Comparison of ENCODE assay signal across 16 cellular contexts in the genomic region with DNA sequence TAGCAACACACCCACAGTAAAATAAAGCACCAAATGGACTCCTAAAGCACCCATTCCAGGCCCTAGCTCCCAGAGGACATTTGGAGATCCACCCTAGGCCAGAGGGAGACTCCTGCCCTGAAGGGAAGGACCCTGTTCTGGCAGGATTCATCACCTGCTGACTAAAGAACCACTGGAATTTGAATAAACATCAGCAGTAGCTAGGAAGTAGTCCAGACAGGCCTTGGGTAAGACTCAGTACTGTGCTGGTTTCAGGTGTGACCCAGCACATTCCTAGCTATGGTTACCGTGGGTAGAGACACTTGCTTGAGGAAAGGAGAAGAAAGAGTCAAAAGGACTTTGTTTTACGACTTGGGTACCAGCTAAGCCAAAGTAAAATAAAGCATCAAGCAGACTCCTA.
A peak's percentile ranks its signal among the peaks of the same experiment; 100 is the strongest.
DNase-seq lines count a peak whose midpoint lies in the region; TF ChIP-seq lines count a peak whose summit lies in the region.
"Had no signal": no experiment of that assay in that cellular context is flagged by ENCODE, and none has a peak within 500 bp of the region (broad histone marks: within the 10 kb centered on the region; RNA-seq: fewer than 3 reads in every experiment).

No MANE protein-coding gene starts in this region.

- CTCF ChIA-PET in mammary epithelial cell (lab: Charles Lee; ENCODE audit: low non-redundant PET), result interaction anchor here (0.7 kb wide), 1 partner anchor 8 kb away, joined by 4 read pairs; no protein-coding TSS in a partner anchor
- CTCF ChIA-PET in MCF 10A (lab: Yijun Ruan, JAX), result interaction anchor here (0.6 kb wide), 1 partner anchor 77 kb away, joined by 4 read pairs; no protein-coding TSS in a partner anchor
- CTCF ChIA-PET in activated CD4-positive, alpha-beta memory T cell treated with anti-CD3 and anti-CD28 coated beads, Interleukin-2, amount 10 ng/mL, durations not matched to agents 7 days and 5 days (lab: Charles Lee), result no interaction called here

- H3K36me3 Mint-ChIP-seq in MCF 10A (ENCODE audit: insufficient read depth, unreplicated experiment), result no peaks in the 10 kb centered on the region
- H3K36me3 Mint-ChIP-seq in activated T-helper 2 cell treated with anti-CD3 and anti-CD28 coated beads, Interferon-gamma antibody, Interleukin-2, Interleukin-4, amounts not matched to agents 10 μg/mL and 5 μg/mL and 100 μg/mL, durations not matched to agents 14 hours and 24 hours and 36 hours (ENCODE audit: low read depth), result no peaks in the 10 kb centered on the region
- H3K36me3 Mint-ChIP-seq in activated CD4-positive, alpha-beta memory T cell treated with anti-CD3 and anti-CD28 coated beads, Interleukin-2, amount 10 ng/mL, durations not matched to agents 7 days and 5 days (ENCODE audit: low read depth), result no peaks in the 10 kb centered on the region
- H3K36me3 Mint-ChIP-seq: CD8-positive, alpha-beta memory T cell had no signal

- BruUV-seq in mammary epithelial cell (replicated peaks; lab: Mats Ljungman, UMichigan), result no TSS peak
- BruUV-seq in MCF 10A (replicated peaks; lab: Mats Ljungman, UMichigan), result no TSS peak

- H3K9ac ChIP-seq in mammary epithelial cell (ENCODE audit: insufficient read depth, low read length) (no peak overlapping the region), smooth muscle cell (ENCODE audit: low read depth) (no peak overlapping the region)
- H3K9ac ChIP-seq: BLaER1, GM23248 had no signal

- no peaks in the 10 kb centered on the region for H3K4me1 Mint-ChIP-seq in MCF 10A (ENCODE audit: insufficient read depth, unreplicated experiment)
- no peaks in the 10 kb centered on the region for H3K4me1 Mint-ChIP-seq in activated T-helper 2 cell treated with anti-CD3 and anti-CD28 coated beads, Interferon-gamma antibody, Interleukin-2, Interleukin-4, amounts not matched to agents 10 μg/mL and 5 μg/mL and 100 μg/mL, durations not matched to agents 14 hours and 24 hours and 36 hours (ENCODE audit: low read depth)
- H3K4me1 Mint-ChIP-seq in activated CD4-positive, alpha-beta memory T cell treated with anti-CD3 and anti-CD28 coated beads, Interleukin-2, amount 10 ng/mL, durations not matched to agents 7 days and 5 days, result no peaks in the 10 kb centered on the region
- H3K4me1 Mint-ChIP-seq: CD8-positive, alpha-beta memory T cell; H9 had no signal

- dilution Hi-C loops in mammary epithelial cell (cut with HindIII; ENCODE audit: low sequenced_read_pairs), result no loop called here

- H3K27me3 ChIP-seq in mammary epithelial cell (ENCODE audit: insufficient read depth, low read length), result no peaks in the 10 kb centered on the region
- no peaks in the 10 kb centered on the region for H3K27me3 ChIP-seq in smooth muscle cell (ENCODE audit: low read depth)
- H3K27me3 ChIP-seq in adrenal gland, result no peaks in the 10 kb centered on the region
- H3K27me3 ChIP-seq: BLaER1 had no signal

- no peaks in the 10 kb centered on the region for H3F3A ChIP-seq in smooth muscle cell (ENCODE audit: low read depth)

- no peaks in the 10 kb centered on the region for H3K9me3 Mint-ChIP-seq in MCF 10A (ENCODE audit: unreplicated experiment)
- H3K9me3 Mint-ChIP-seq in activated T-helper 2 cell treated with anti-CD3 and anti-CD28 coated beads, Interferon-gamma antibody, Interleukin-2, Interleukin-4, amounts not matched to agents 10 μg/mL and 5 μg/mL and 100 μg/mL, durations not matched to agents 14 hours and 24 hours and 36 hours, result peaks cover 10% of the 10 kb centered on the region
- H3K9me3 Mint-ChIP-seq in activated CD4-positive, alpha-beta memory T cell treated with anti-CD3 and anti-CD28 coated beads, Interleukin-2, amount 10 ng/mL, durations not matched to agents 7 days and 5 days, result peaks cover 3% of the 10 kb centered on the region
- H3K9me3 Mint-ChIP-seq: H9 had no signal

- no peaks in the 10 kb centered on the region for H3K27me3 Mint-ChIP-seq in MCF 10A (ENCODE audit: insufficient read depth, unreplicated experiment)
- H3K27me3 Mint-ChIP-seq in activated T-helper 2 cell treated with anti-CD3 and anti-CD28 coated beads, Interferon-gamma antibody, Interleukin-2, Interleukin-4, amounts not matched to agents 10 μg/mL and 5 μg/mL and 100 μg/mL, durations not matched to agents 14 hours and 24 hours and 36 hours (ENCODE audit: low read depth), result no peaks in the 10 kb centered on the region
- H3K27me3 Mint-ChIP-seq in activated CD4-positive, alpha-beta memory T cell treated with anti-CD3 and anti-CD28 coated beads, Interleukin-2, amount 10 ng/mL, durations not matched to agents 7 days and 5 days, result no peaks in the 10 kb centered on the region
- H3K27me3 Mint-ChIP-seq: CD8-positive, alpha-beta memory T cell had no signal

- in situ Hi-C loops in mammary epithelial cell (cut with MboI; ENCODE audit: low sequenced_read_pairs in 2 of 2), result no loop called here

- H3K27ac ChIP-seq in mammary epithelial cell (ENCODE audit: insufficient read depth, low read depth, low read length) (peak overlapping the region; percentile 77), smooth muscle cell (ENCODE audit: low read depth) (peak overlapping the region; percentile 31), adrenal gland (no peak overlapping the region)
- H3K27ac ChIP-seq: 22Rv1, BLaER1, GM23248 had no signal

- no peak for TF ChIP-seq CTCF in mammary epithelial cell (conservative IDR thresholded peaks at IDR 0.05 in 1 of 2, IDR thresholded peaks at IDR 0.05 in 1 of 2; ENCODE audit: extremely low read depth in 1 of 2, insufficient read depth in 1 of 2, low read depth in 1 of 2, low read length in 2 of 2)
- no peak for TF ChIP-seq CTCF in MCF 10A (IDR thresholded peaks at IDR 0.05; ENCODE audit: unreplicated experiment)
- no peak for TF ChIP-seq CTCF in epithelial cell of esophagus (IDR thresholded peaks at IDR 0.05; ENCODE audit: insufficient read depth, low read depth, low read length, missing control alignments)
- no peak for TF ChIP-seq CTCF in smooth muscle cell (IDR thresholded peaks at IDR 0.05; ENCODE audit: borderline replicate concordance, insufficient read depth, poor library complexity, severe bottlenecking)
- TF ChIP-seq CTCF in adrenal gland (IDR thresholded peaks at IDR 0.05), result no peak

- H4K20me1 ChIP-seq in mammary epithelial cell (ENCODE audit: insufficient read depth, low read length), result no peaks in the 10 kb centered on the region
- H4K20me1 ChIP-seq in smooth muscle cell (ENCODE audit: low read depth), result no peaks in the 10 kb centered on the region
- H4K20me1 ChIP-seq: BLaER1 had no signal

- H3K79me2 ChIP-seq in mammary epithelial cell (ENCODE audit: insufficient read depth, low read length), result no peaks in the 10 kb centered on the region
- no peaks in the 10 kb centered on the region for H3K79me2 ChIP-seq in smooth muscle cell (ENCODE audit: low read depth)

- DNase-seq in mammary epithelial cell (peak; percentile 96), MCF 10A (ENCODE audit: unreplicated experiment) (no peak), epithelial cell of esophagus (ENCODE audit: low read depth) (peak; percentile 93), kidney tubule cell (ENCODE audit: low spot score) (peak; percentile 28), smooth muscle cell (lab: John Stamatoyannopoulos, UW; ENCODE audit: unreplicated experiment) (no peak), adrenal gland (no peak)
- DNase-seq in activated T-helper 2 cell treated with anti-CD3 and anti-CD28 coated beads, Interferon-gamma antibody, Interleukin-2, Interleukin-4, amounts not matched to agents 10 μg/mL and 5 μg/mL and 100 μg/mL, durations not matched to agents 14 hours and 24 hours and 36 hours (ENCODE audit: low spot score), result no peak
- DNase-seq in activated CD4-positive, alpha-beta memory T cell treated with anti-CD3 and anti-CD28 coated beads, Interleukin-2, amount 10 ng/mL, durations not matched to agents 7 days and 5 days, result no peak
- DNase-seq: AML-193; Caco-2; CD8-positive, alpha-beta memory T cell; GF-D8; GM23248; H9 had no signal

- no peak overlapping the region for H3K27ac Mint-ChIP-seq in MCF 10A (ENCODE audit: low read depth, unreplicated experiment)
- H3K27ac Mint-ChIP-seq in activated T-helper 2 cell treated with anti-CD3 and anti-CD28 coated beads, Interferon-gamma antibody, Interleukin-2, Interleukin-4, amounts not matched to agents 10 μg/mL and 5 μg/mL and 100 μg/mL, durations not matched to agents 14 hours and 24 hours and 36 hours, result no peak overlapping the region
- H3K27ac Mint-ChIP-seq in activated CD4-positive, alpha-beta memory T cell treated with anti-CD3 and anti-CD28 coated beads, Interleukin-2, amount 10 ng/mL, durations not matched to agents 7 days and 5 days, result no peak overlapping the region
- H3K27ac Mint-ChIP-seq: CD8-positive, alpha-beta memory T cell had no signal

- no peaks in the 10 kb centered on the region for H3K36me3 ChIP-seq in mammary epithelial cell (ENCODE audit: insufficient read depth, low read length)
- no peaks in the 10 kb centered on the region for H3K36me3 ChIP-seq in smooth muscle cell (ENCODE audit: low read depth)
- no peaks in the 10 kb centered on the region for H3K36me3 ChIP-seq in adrenal gland (replicated peaks in 1 of 2)
- H3K36me3 ChIP-seq: BLaER1 had no signal

- TF ChIP-seq POLR2A in adrenal gland (IDR thresholded peaks at IDR 0.05), result no peak

- POLR2A ChIA-PET in MCF 10A (lab: Yijun Ruan, JAX), result no interaction called here
- POLR2A ChIA-PET in activated CD4-positive, alpha-beta memory T cell treated with anti-CD3 and anti-CD28 coated beads, Interleukin-2, amount 10 ng/mL, durations not matched to agents 7 days and 5 days (lab: Charles Lee), result no interaction called here

- H3K4me3 ChIP-seq in mammary epithelial cell (replicated peaks in 1 of 3; ENCODE audit: insufficient read depth in 1 of 3, low read depth in 2 of 3, low read length in 3 of 3), result no peak overlapping the region
- H3K4me3 ChIP-seq in epithelial cell of esophagus (ENCODE audit: low read length), result no peak overlapping the region
- H3K4me3 ChIP-seq in smooth muscle cell, result no peak overlapping the region
- H3K4me3 ChIP-seq in adrenal gland, result no peak overlapping the region
- H3K4me3 ChIP-seq: BLaER1, GM23248 had no signal

- H3K4me2 ChIP-seq in mammary epithelial cell (ENCODE audit: insufficient read depth, low read depth, low read length) (peak overlapping the region; percentile 33), smooth muscle cell (no peak overlapping the region)
- H3K4me2 ChIP-seq: BLaER1 had no signal

- H3K4me3 Mint-ChIP-seq in MCF 10A (ENCODE audit: unreplicated experiment), result no peak overlapping the region
- H3K4me3 Mint-ChIP-seq in activated T-helper 2 cell treated with anti-CD3 and anti-CD28 coated beads, Interferon-gamma antibody, Interleukin-2, Interleukin-4, amounts not matched to agents 10 μg/mL and 5 μg/mL and 100 μg/mL, durations not matched to agents 14 hours and 24 hours and 36 hours (ENCODE audit: low read depth), result no peak overlapping the region
- H3K4me3 Mint-ChIP-seq in activated CD4-positive, alpha-beta memory T cell treated with anti-CD3 and anti-CD28 coated beads, Interleukin-2, amount 10 ng/mL, durations not matched to agents 7 days and 5 days, result no peak overlapping the region
- H3K4me3 Mint-ChIP-seq: CD8-positive, alpha-beta memory T cell; H9 had no signal

- peaks cover 22% of the 10 kb centered on the region for H3K4me1 ChIP-seq in mammary epithelial cell (ENCODE audit: insufficient read depth, low read length)
- H3K4me1 ChIP-seq in smooth muscle cell (ENCODE audit: low read depth), result no peaks in the 10 kb centered on the region
- H3K4me1 ChIP-seq in adrenal gland (replicated peaks in 1 of 2), result no peaks in the 10 kb centered on the region
- H3K4me1 ChIP-seq: BLaER1, Caco-2 had no signal

- peak overlapping the region; percentile 77 for H2AFZ ChIP-seq in mammary epithelial cell (ENCODE audit: low read depth, low read length)
- H2AFZ ChIP-seq in smooth muscle cell (ENCODE audit: low read depth), result no peak overlapping the region
- H2AFZ ChIP-seq: GM23248 had no signal

- 0% methylated on average over 2 of the region's 2 CpGs for WGBS in mammary epithelial cell (ENCODE audit: low coverage, missing lambda C conversion rate)
- 97% methylated on average over 2 of the region's 2 CpGs for WGBS in smooth muscle cell (ENCODE audit: low lambda C conversion rate)
- WGBS in adrenal gland, 4 donors, result 46 to 74% (median 66%) methylated on average over 2 of the region's 2 CpGs

- H3K9me3 ChIP-seq in mammary epithelial cell (replicated peaks; ENCODE audit: insufficient read depth, low read length) (no peaks in the 10 kb centered on the region), smooth muscle cell (replicated peaks; ENCODE audit: low read depth) (no peaks in the 10 kb centered on the region), adrenal gland (replicated peaks in 1 of 3) (no peaks in the 10 kb centered on the region)
- H3K9me3 ChIP-seq: BLaER1, Caco-2 had no signal

- intact Hi-C loops in mammary epithelial cell (cut with micrococcal nuclease), result no loop called here
- intact Hi-C loops in MCF 10A (cut with micrococcal nuclease), result no loop called here
- intact Hi-C loops in adrenal gland (cut with DNase I), result no loop called here
- intact Hi-C loops in activated T-helper 2 cell treated with anti-CD3 and anti-CD28 coated beads, Interferon-gamma antibody, Interleukin-2, Interleukin-4, amounts not matched to agents 10 μg/mL and 5 μg/mL and 100 μg/mL, durations not matched to agents 14 hours and 24 hours and 36 hours (cut with micrococcal nuclease), result no loop called here

Comparison
In these comparisons a context has a peak if more than half of its experiments do, and no peak if none do; other contexts are left out.
1. DNase-seq: peak in mammary epithelial cell (single experiment), epithelial cell of esophagus (single experiment) and kidney tubule cell (single experiment); none in MCF 10A (single experiment), smooth muscle cell (single experiment), adrenal gland (0 of 7), activated T-helper 2 cell treated with anti-CD3 and anti-CD28 coated beads, Interferon-gamma antibody, Interleukin-2, Interleukin-4, amounts not matched to agents 10 μg/mL and 5 μg/mL and 100 μg/mL, durations not matched to agents 14 hours and 24 hours and 36 hours (single experiment) and activated CD4-positive, alpha-beta memory T cell treated with anti-CD3 and anti-CD28 coated beads, Interleukin-2, amount 10 ng/mL, durations not matched to agents 7 days and 5 days (single experiment).
2. H3K27ac ChIP-seq: peak in mammary epithelial cell (single experiment) and smooth muscle cell (single experiment); none in adrenal gland (0 of 5).